8 cellular contexts compared by ENCODE assay signal in genomic region chr5:158174918-158175663, GRCh38.
A peak's percentile ranks its signal among the peaks of the same experiment; 100 is the strongest.
DNase-seq lines count a peak whose midpoint lies in the region; ATAC-seq and TF ChIP-seq lines count a peak whose summit lies in the region.

No MANE protein-coding gene starts in this region.

- no peaks in the 10 kb centered on the region for H3K36me3 Mint-ChIP-seq in immature natural killer cell

- H3K27ac Mint-ChIP-seq in immature natural killer cell, result no peak overlapping the region

- no peaks in the 10 kb centered on the region for H3K9me3 Mint-ChIP-seq in immature natural killer cell

- no peak overlapping the region for H3K4me3 Mint-ChIP-seq in immature natural killer cell

- no peaks in the 10 kb centered on the region for H3K4me1 Mint-ChIP-seq in immature natural killer cell

- peak; percentile 71 for ATAC-seq in GM18867 (IDR thresholded peaks at IDR 0.05; ENCODE audit: unreplicated experiment)

- peak; percentile 96 for TF ChIP-seq CTCF in AG10803 (conservative IDR thresholded peaks at IDR 0.05; ENCODE audit: low read length)

- peaks cover 0 to 8% (median 2%) of the 10 kb centered on the region in 3 donors for H3K27me3 Mint-ChIP-seq in immature natural killer cell (ENCODE audit: low read depth in 3 of 3)

- DNase-seq in AG10803 (ENCODE audit: low read depth) (peak; percentile 70), NAMALWA (ENCODE audit: low spot score) (peak; percentile 93), T1000 (lab: John Stamatoyannopoulos, UW) (peak; percentile 34), brain pericyte (ENCODE audit: low read depth, low spot score) (peak; percentile 30), immature natural killer cell (peak; percentile 5 to 13 (median 7)), mesenteric fat pad (ENCODE audit: low spot score) (no peak)
- DNase-seq in stimulated activated CD4-positive, alpha-beta T cell treated with anti-CD3 and anti-CD28 coated beads, Interleukin-15, amount 100 ng/mL, for 24 hours, result peak; percentile 68

- H3K4me3 ChIP-seq in AG10803 (ENCODE audit: low read length), result no peak overlapping the region
